Comparison of ENCODE assay signal across 8 cellular contexts in the genomic region with DNA sequence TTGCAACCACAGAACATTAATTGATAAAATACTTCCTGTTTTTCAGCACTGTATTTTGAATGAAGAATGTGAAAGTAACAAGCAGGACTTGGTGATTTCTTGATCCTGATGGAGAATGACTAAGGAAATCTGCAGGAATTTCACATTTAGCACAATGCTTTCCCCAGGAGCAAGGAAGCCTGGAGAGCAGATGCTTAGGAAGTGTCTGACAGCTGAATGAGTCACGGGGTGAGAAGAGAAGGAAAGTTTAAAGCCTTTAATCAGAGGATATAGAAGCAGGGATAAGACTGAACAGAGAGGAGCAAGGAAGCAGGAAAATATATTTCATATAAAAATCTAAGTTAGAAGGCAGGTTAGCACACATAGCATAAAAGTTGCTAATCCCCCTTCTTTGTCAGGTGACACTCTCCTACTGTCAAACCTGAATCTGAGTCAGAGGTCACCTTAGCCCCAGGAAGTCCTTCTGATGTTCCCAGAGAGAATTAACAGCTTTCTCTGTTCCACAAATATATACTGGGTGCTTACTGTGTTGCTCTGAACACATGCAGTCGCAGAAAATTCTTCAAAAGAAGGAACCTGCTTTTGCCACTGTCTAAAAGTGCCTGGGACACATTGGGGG. TPM values are rescaled to one million over a fixed set of nuclear protein-coding genes. Genes with fewer than 3 reads are reported as not detected.
DNase-seq lines count a peak whose midpoint lies in the region; ATAC-seq and TF ChIP-seq lines count a peak whose summit lies in the region.

No MANE protein-coding gene starts in this region.

- ATAC-seq in GM18909 (IDR thresholded peaks at IDR 0.05; ENCODE audit: poor library complexity, unreplicated experiment): no peak
- ATAC-seq in stimulated activated effector memory CD8-positive, alpha-beta T cell treated with anti-CD3 and anti-CD28 coated beads, Interleukin-12 subunit alpha, Interleukin-12 subunit beta, amount 100 ng/mL, for 72 hours: no peak

- peak overlapping the region; percentile 53 to 80 (median 75) for H3K27ac Mint-ChIP-seq in nephron
- H3K27ac Mint-ChIP-seq in stimulated activated effector memory CD8-positive, alpha-beta T cell treated with anti-CD3 and anti-CD28 coated beads, Interleukin-12 subunit alpha, Interleukin-12 subunit beta, amount 100 ng/mL, for 72 hours: no peak overlapping the region

- no peaks in the 10 kb centered on the region for H3K9me3 Mint-ChIP-seq in nephron
- H3K9me3 Mint-ChIP-seq in stimulated activated effector memory CD8-positive, alpha-beta T cell treated with anti-CD3 and anti-CD28 coated beads, Interleukin-12 subunit alpha, Interleukin-12 subunit beta, amount 100 ng/mL, for 72 hours: no peaks in the 10 kb centered on the region

- H3K4me1 Mint-ChIP-seq in nephron: peaks cover 37% of the 10 kb centered on the region
- H3K4me1 Mint-ChIP-seq in stimulated activated effector memory CD8-positive, alpha-beta T cell treated with anti-CD3 and anti-CD28 coated beads, Interleukin-12 subunit alpha, Interleukin-12 subunit beta, amount 100 ng/mL, for 72 hours: no peaks in the 10 kb centered on the region

- peak overlapping the region in 1 of 2 donors; percentile 43 for H3K27ac ChIP-seq in coronary artery

- peak; percentile 38 for DNase-seq in DMS53 treated with DMSO at 0.1 percent for 48 hours (lab: John Stamatoyannopoulos, UW; ENCODE audit: unreplicated experiment)
- DNase-seq in NCI-H69 (lab: John Stamatoyannopoulos, UW): peak; percentile 37
- DNase-seq in epithelial cell of proximal tubule (ENCODE audit: low read depth): peak; percentile 40
- no peak for DNase-seq in coronary artery (ENCODE audit: low spot score)
- no peak for DNase-seq in stimulated activated effector memory CD8-positive, alpha-beta T cell treated with anti-CD3 and anti-CD28 coated beads, Interleukin-12 subunit alpha, Interleukin-12 subunit beta, amount 100 ng/mL, for 72 hours (ENCODE audit: low spot score in 2 of 2)
- DNase-seq in KG1 (lab: John Stamatoyannopoulos, UW): no peak

- TF ChIP-seq CTCF in epithelial cell of proximal tubule (conservative IDR thresholded peaks at IDR 0.05; ENCODE audit: low read depth, low read length) (no peak), nephron (IDR thresholded peaks at IDR 0.05; ENCODE audit: unreplicated experiment in 3 of 3) (no peak), coronary artery (IDR thresholded peaks at IDR 0.05) (no peak)

- H3K4me3 ChIP-seq in epithelial cell of proximal tubule (ENCODE audit: low read depth, low read length) (no peak overlapping the region), coronary artery (no peak overlapping the region)

- H3K4me3 Mint-ChIP-seq in nephron: no peak overlapping the region
- H3K4me3 Mint-ChIP-seq in stimulated activated effector memory CD8-positive, alpha-beta T cell treated with anti-CD3 and anti-CD28 coated beads, Interleukin-12 subunit alpha, Interleukin-12 subunit beta, amount 100 ng/mL, for 72 hours: no peak overlapping the region

- H3K36me3 Mint-ChIP-seq in nephron (ENCODE audit: low read depth): no peaks in the 10 kb centered on the region
- no peaks in the 10 kb centered on the region for H3K36me3 Mint-ChIP-seq in stimulated activated effector memory CD8-positive, alpha-beta T cell treated with anti-CD3 and anti-CD28 coated beads, Interleukin-12 subunit alpha, Interleukin-12 subunit beta, amount 100 ng/mL, for 72 hours

- no peaks in the 10 kb centered on the region for H3K27me3 Mint-ChIP-seq in nephron (ENCODE audit: low read depth)

RNA-seq across cellular contexts. Expression of a gene that starts 59.7 kb away (rescaled TPM):
- 0.12 and 0.14 TPM in 2 replicates for total RNA-seq in epithelial cell of proximal tubule

Comparison
In these comparisons a context has a peak if more than half of its experiments do, and no peak if none do; other contexts are left out.
1. DNase-seq: peak in DMS53 treated with DMSO at 0.1 percent for 48 hours (single experiment), NCI-H69 (single experiment) and epithelial cell of proximal tubule (single experiment); none in coronary artery (single experiment), stimulated activated effector memory CD8-positive, alpha-beta T cell treated with anti-CD3 and anti-CD28 coated beads, Interleukin-12 subunit alpha, Interleukin-12 subunit beta, amount 100 ng/mL, for 72 hours (0 of 2) and KG1 (single experiment).